ENCODE assay signal across 20 cellular contexts in the genomic region with DNA sequence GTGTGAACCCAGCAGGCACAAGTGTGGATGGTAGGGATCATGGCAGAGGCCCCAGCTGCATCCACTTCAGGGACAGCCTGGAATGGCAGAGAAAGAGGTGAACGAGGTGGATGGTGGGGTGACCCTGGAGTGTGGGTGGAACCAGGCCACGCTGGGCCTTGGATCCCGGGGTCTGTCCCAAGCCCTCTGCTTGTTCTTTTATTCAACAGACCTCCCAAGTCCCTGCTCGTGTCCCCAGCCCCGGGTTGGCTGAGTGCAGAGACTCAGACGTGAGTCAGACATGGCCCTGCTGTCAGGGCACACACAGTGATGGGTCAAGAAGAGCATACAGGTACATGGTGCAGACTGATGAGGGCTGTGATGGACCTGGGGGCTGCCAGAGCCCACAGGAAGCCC.
"Had no signal": no experiment of that assay in that cellular context is flagged by ENCODE, and none has a peak within 500 bp of the region (broad histone marks: within the 10 kb centered on the region; RNA-seq: fewer than 3 reads in every experiment).

No MANE protein-coding gene starts in this region.

- H3K4me3 Mint-ChIP-seq: activated CD4-positive, alpha-beta memory T cell treated with anti-CD3 and anti-CD28 coated beads for 36 hours; activated naive CD8-positive, alpha-beta T cell treated with anti-CD3 and anti-CD28 coated beads, Interleukin-2, amount 10 ng/mL, durations not matched to agents 7 days and 5 days; endodermal cell; memory B cell; T-helper 1 cell treated with Interleukin-12 subunit alpha and Interleukin-12 subunit beta and Interleukin-4 antibody, amounts not matched to agents 30 μg/mL and 1 μg/mL, for 36 hours had no signal

- H3K36me3 Mint-ChIP-seq: activated CD4-positive, alpha-beta memory T cell treated with anti-CD3 and anti-CD28 coated beads for 36 hours; activated naive CD8-positive, alpha-beta T cell treated with anti-CD3 and anti-CD28 coated beads, Interleukin-2, amount 10 ng/mL, durations not matched to agents 7 days and 5 days had no signal

- DNase-seq: activated CD4-positive, alpha-beta memory T cell treated with anti-CD3 and anti-CD28 coated beads for 36 hours; activated CD4-positive, alpha-beta T cell treated with anti-CD3 and anti-CD28 coated beads for 48 hours; activated CD4-positive, CD25-positive, alpha-beta regulatory T cell; activated naive CD4-positive, alpha-beta T cell treated with Interleukin-2 at 50 U/mL for 16 hours; activated naive CD8-positive, alpha-beta T cell treated with anti-CD3 and anti-CD28 coated beads, Interleukin-2, amount 10 ng/mL, durations not matched to agents 7 days and 5 days; activated T-cell treated with anti-CD3 and anti-CD28 coated beads, Interleukin-2, amount 50 U/mL, for 48 hours; cerebellar nuclear complex; cortex of kidney; endodermal cell; head of caudate nucleus; occipital lobe; retina; stimulated activated CD4-positive, alpha-beta T cell treated with anti-CD3 and anti-CD28 coated beads, Interleukin-4, amount 100 ng/mL, for 24 hours; stimulated activated naive CD4-positive, alpha-beta T cell treated with Interleukin-2 at 50 U/mL for 16 hours had no signal

- H3K27ac Mint-ChIP-seq: activated CD4-positive, alpha-beta memory T cell treated with anti-CD3 and anti-CD28 coated beads for 36 hours; activated naive CD8-positive, alpha-beta T cell treated with anti-CD3 and anti-CD28 coated beads, Interleukin-2, amount 10 ng/mL, durations not matched to agents 7 days and 5 days; endodermal cell; memory B cell; T-helper 1 cell treated with Interleukin-12 subunit alpha and Interleukin-12 subunit beta and Interleukin-4 antibody, amounts not matched to agents 30 μg/mL and 1 μg/mL, for 36 hours had no signal

- H3K4me1 Mint-ChIP-seq: activated naive CD8-positive, alpha-beta T cell treated with anti-CD3 and anti-CD28 coated beads, Interleukin-2, amount 10 ng/mL, durations not matched to agents 7 days and 5 days; memory B cell had no signal

- H3K36me3 ChIP-seq: gastroesophageal sphincter, thoracic aorta had no signal

- H3K9me3 ChIP-seq: gastroesophageal sphincter, thoracic aorta had no signal

- H3K4me1 ChIP-seq: gastroesophageal sphincter had no signal

- FAIRE-seq: islet of Langerhans had no signal

- ATAC-seq: gastroesophageal sphincter had no signal

- H3K9me3 Mint-ChIP-seq: T-helper 1 cell treated with Interleukin-12 subunit alpha and Interleukin-12 subunit beta and Interleukin-4 antibody, amounts not matched to agents 30 μg/mL and 1 μg/mL, for 36 hours had no signal

- H3K4me3 ChIP-seq: gastroesophageal sphincter, thoracic aorta had no signal

- H3K27ac ChIP-seq: epithelial cell of prostate, gastroesophageal sphincter, thoracic aorta had no signal
